1 cellular context compared by ENCODE assay signal in the genomic region with DNA sequence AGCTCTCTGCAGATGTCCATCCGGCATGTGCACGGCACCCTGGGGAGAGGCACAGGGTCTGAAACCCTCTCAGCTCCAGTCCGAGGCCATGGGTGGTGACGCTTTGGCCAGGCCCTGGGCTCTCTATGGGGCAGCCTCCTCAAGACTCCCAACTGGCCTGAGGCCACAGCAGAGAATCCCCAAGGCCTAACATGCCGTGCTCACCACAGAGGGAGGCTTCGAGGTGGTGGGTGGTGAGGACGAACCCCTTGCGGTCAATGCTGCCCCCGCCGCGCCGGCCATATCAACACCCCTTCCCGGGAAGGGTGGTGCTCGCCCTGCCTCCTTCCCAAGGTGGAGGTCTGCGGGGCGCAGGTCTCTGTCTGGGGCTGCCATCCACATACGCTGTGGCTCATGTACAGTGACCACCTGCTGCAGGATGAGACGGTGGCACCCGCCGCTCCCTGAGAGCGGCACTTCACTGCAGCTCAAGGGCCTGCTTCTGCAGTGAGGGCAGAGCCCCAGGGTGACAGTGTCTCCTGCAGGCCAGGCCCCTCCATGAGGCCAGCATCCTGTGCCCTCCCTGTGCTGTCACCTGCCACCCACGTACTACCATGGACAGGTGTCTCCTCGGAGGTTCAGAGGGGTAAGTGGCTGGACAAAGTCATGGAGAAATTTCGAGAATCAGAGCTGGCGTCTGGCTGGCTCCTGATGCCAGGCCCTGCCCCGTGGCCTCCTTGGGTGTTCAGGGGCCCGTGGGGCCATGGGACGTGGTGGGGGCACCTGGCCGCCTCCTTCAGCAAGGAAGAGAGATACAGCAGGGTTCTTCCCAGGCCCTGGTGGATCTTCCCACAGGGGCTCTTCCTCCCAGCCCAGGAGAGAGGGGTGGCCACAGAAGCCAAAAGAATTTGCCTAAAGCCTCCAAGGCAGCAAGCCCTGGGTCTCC.
A peak's percentile ranks its signal among the peaks of the same experiment; 100 is the strongest.
TF ChIP-seq lines count a peak whose summit lies in the region.

No MANE protein-coding gene starts in this region.

TF ChIP-seq in Ishikawa, 13 proteins besides CTCF, POLR2A, EP300 and RAD21:
- no peak for TF ChIP-seq CEBPB (IDR thresholded peaks at IDR 0.05)
- TF ChIP-seq, protein P1, sequence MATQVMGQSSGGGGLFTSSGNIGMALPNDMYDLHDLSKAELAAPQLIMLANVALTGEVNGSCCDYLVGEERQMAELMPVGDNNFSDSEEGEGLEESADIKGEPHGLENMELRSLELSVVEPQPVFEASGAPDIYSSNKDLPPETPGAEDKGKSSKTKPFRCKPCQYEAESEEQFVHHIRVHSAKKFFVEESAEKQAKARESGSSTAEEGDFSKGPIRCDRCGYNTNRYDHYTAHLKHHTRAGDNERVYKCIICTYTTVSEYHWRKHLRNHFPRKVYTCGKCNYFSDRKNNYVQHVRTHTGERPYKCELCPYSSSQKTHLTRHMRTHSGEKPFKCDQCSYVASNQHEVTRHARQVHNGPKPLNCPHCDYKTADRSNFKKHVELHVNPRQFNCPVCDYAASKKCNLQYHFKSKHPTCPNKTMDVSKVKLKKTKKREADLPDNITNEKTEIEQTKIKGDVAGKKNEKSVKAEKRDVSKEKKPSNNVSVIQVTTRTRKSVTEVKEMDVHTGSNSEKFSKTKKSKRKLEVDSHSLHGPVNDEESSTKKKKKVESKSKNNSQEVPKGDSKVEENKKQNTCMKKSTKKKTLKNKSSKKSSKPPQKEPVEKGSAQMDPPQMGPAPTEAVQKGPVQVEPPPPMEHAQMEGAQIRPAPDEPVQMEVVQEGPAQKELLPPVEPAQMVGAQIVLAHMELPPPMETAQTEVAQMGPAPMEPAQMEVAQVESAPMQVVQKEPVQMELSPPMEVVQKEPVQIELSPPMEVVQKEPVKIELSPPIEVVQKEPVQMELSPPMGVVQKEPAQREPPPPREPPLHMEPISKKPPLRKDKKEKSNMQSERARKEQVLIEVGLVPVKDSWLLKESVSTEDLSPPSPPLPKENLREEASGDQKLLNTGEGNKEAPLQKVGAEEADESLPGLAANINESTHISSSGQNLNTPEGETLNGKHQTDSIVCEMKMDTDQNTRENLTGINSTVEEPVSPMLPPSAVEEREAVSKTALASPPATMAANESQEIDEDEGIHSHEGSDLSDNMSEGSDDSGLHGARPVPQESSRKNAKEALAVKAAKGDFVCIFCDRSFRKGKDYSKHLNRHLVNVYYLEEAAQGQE (IDR thresholded peaks at IDR 0.05; ENCODE audit: low read depth) = peak; percentile 53
